8 cellular contexts compared by ENCODE assay signal in the genomic region with DNA sequence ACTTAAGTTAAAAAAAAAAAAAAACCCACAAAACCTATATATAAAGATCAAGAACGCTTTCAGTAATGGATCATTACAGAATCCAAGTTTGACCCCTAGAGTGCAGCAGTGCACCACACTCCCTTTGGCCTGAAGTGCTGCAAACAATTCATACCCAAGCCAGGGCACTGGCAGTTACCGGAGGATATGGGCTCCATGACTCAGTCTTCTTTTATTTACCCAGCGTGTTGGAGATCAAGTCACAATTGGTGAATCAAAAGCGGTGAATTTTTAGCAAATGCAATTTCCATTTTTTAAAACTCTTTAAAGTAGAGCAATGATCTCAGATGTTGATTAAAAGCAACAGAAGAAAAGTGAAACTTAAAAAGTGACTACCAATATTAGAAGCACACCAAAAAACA. TPM values are rescaled to one million over a fixed set of nuclear protein-coding genes. Genes with fewer than 3 reads are reported as not detected.
DNase-seq lines count a peak whose midpoint lies in the region; ATAC-seq and TF ChIP-seq lines count a peak whose summit lies in the region.

No MANE protein-coding gene starts in this region.

- H3K36me3 ChIP-seq in colonic mucosa (no peaks in the 10 kb centered on the region), left lung (peaks cover 0 to 26% of the 10 kb centered on the region in 2 donors)

- TF ChIP-seq CTCF in colonic mucosa (IDR thresholded peaks at IDR 0.05) (peak; percentile 65), left lung (IDR thresholded peaks at IDR 0.05) (peak; percentile 69 to 74)

- no peak overlapping the region for H3K9ac ChIP-seq in colonic mucosa (ENCODE audit: low read depth in 2 of 2, low read length in 2 of 2)

- no peaks in the 10 kb centered on the region for H3K9me3 Mint-ChIP-seq in activated CD4-positive, alpha-beta T cell treated with anti-CD3 and anti-CD28 coated beads, Interleukin-2, amount 10 ng/mL, durations not matched to agents 7 days and 5 days

- H3K4me1 ChIP-seq in colonic mucosa = peaks cover 6% of the 10 kb centered on the region
- peaks cover 2 to 38% of the 10 kb centered on the region in 2 donors for H3K4me1 ChIP-seq in left lung

- H3K27ac ChIP-seq in colonic mucosa (no peak overlapping the region), left lung (peak overlapping the region in 1 of 2 donors; percentile 84)

- H3K27me3 ChIP-seq in colonic mucosa (no peaks in the 10 kb centered on the region), left lung (no peaks in the 10 kb centered on the region)

- H3K4me3 ChIP-seq in colonic mucosa = no peak overlapping the region
- H3K4me3 ChIP-seq in left lung = no peak overlapping the region

- POLR2A ChIA-PET in activated CD4-positive, alpha-beta T cell treated with anti-CD3 and anti-CD28 coated beads, Interleukin-2, amount 10 ng/mL, durations not matched to agents 7 days and 5 days (lab: Charles Lee) = no interaction called here

- CTCF ChIA-PET in activated CD4-positive, alpha-beta T cell treated with anti-CD3 and anti-CD28 coated beads, Interleukin-2, amount 10 ng/mL, durations not matched to agents 7 days and 5 days (lab: Charles Lee) = interaction anchor here (0.7 to 3.1 kb wide), 11 partner anchors 13 to 306 kb away, joined by 3 to 11 read pairs (median 4); no protein-coding TSS in a partner anchor

- peaks cover 30% of the 10 kb centered on the region for H3K4me1 Mint-ChIP-seq in activated CD4-positive, alpha-beta T cell treated with anti-CD3 and anti-CD28 coated beads, Interleukin-2, amount 10 ng/mL, durations not matched to agents 7 days and 5 days

- no peaks in the 10 kb centered on the region for H3K27me3 Mint-ChIP-seq in activated CD4-positive, alpha-beta T cell treated with anti-CD3 and anti-CD28 coated beads, Interleukin-2, amount 10 ng/mL, durations not matched to agents 7 days and 5 days

- H3K27ac Mint-ChIP-seq in activated CD4-positive, alpha-beta T cell treated with anti-CD3 and anti-CD28 coated beads, Interleukin-2, amount 10 ng/mL, durations not matched to agents 7 days and 5 days = peak overlapping the region; percentile 81

- DNase-seq in DMS79 treated with DMSO at 0.1 percent for 48 hours (lab: John Stamatoyannopoulos, UW) (peak; percentile 17), NCI-H69 (lab: John Stamatoyannopoulos, UW) (peak; percentile 69), colonic mucosa (peak; percentile 80), left lung (peak in 1 of 2 donors; percentile 72)
- peak; percentile 86 for DNase-seq in activated CD4-positive, alpha-beta T cell treated with anti-CD3 and anti-CD28 coated beads, Interleukin-2, amount 10 ng/mL, durations not matched to agents 7 days and 5 days
- DNase-seq in stimulated activated CD4-positive, alpha-beta T cell treated with anti-CD3 and anti-CD28 coated beads, Interleukin-4, amount 100 ng/mL, for 4 hours = peak; percentile 64 to 83

- no peaks in the 10 kb centered on the region for H3K9me3 ChIP-seq in colonic mucosa
- H3K9me3 ChIP-seq in left lung = no peaks in the 10 kb centered on the region

- intact Hi-C loops in colonic mucosa (cut with DNase I) (loop anchor here (10.0 kb wide), 1 partner anchor 239 kb away; no protein-coding TSS in a partner anchor), left lung (cut with DNase I) (loop anchor here (2.0 to 10.0 kb wide), 2 partner anchors 69 to 83 kb away; no protein-coding TSS in a partner anchor)

- peak overlapping the region; percentile 48 for H3K4me3 Mint-ChIP-seq in activated CD4-positive, alpha-beta T cell treated with anti-CD3 and anti-CD28 coated beads, Interleukin-2, amount 10 ng/mL, durations not matched to agents 7 days and 5 days

- peak; percentile 59 for ATAC-seq in HG02981 (IDR thresholded peaks at IDR 0.05; ENCODE audit: unreplicated experiment)
- ATAC-seq in left lung = peak; percentile 100
- no peak for ATAC-seq in HG02678 (IDR thresholded peaks at IDR 0.05; ENCODE audit: unreplicated experiment)

- peaks cover 31% of the 10 kb centered on the region for H3K36me3 Mint-ChIP-seq in activated CD4-positive, alpha-beta T cell treated with anti-CD3 and anti-CD28 coated beads, Interleukin-2, amount 10 ng/mL, durations not matched to agents 7 days and 5 days (ENCODE audit: low read depth)

RNA-seq across cellular contexts. Expression of gene ZNF652, which starts 46.5 kb away (rescaled TPM):
- 10 to 100 TPM; 32.1 to 36.2 TPM for total RNA-seq in activated CD4-positive, alpha-beta T cell treated with anti-CD3 and anti-CD28 coated beads, Interleukin-2, amount 10 ng/mL, durations not matched to agents 7 days and 5 days
- total RNA-seq in colonic mucosa (10 to 100 TPM; 38.1 to 62.5 TPM), left lung (10 to 100 TPM; 42.6 to 46.8 TPM)
